In the genomic region with DNA sequence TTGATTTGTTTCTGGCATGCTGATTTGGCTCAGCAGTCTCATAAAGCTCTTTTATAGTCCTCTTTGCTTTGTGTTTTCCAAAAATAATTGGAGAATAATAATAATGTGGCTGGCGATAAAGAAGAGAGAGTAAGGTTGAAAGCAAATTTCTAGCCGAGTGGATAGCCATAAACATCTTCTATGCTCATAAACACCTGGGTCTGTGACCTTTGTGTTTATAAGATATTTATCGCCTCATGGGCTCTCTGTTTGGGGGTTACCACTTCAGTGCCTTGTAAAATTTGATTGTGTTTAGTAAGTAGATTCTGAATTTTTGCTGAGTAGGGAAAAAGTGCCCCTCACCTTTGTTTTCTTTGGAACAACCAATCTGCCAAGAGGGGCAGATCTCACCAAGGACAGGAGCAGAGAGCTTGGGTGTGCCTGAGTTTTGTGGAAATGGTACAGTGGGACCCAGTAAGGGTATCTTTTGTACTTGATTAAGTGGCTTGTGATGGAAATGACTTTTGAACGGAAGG, we compare ENCODE assay signal across 2 cellular contexts.
TF ChIP-seq lines count a peak whose summit lies in the region.

No MANE protein-coding gene starts in this region.

TF ChIP-seq in IMR-90, 13 proteins besides CTCF, POLR2A, EP300 and RAD21:
- TF ChIP-seq MXI1 (IDR thresholded peaks at IDR 0.05; ENCODE audit: borderline replicate concordance, low read depth, low read length) (no peak), NFE2L2 (IDR thresholded peaks at IDR 0.05; ENCODE audit: low read depth, low read length) (no peak), RFX5 (IDR thresholded peaks at IDR 0.05; ENCODE audit: low read depth, low read length) (no peak), MAFK (IDR thresholded peaks at IDR 0.05; ENCODE audit: low read depth, low read length) (peak; percentile 88)

TF ChIP-seq in H1, 55 proteins besides CTCF, POLR2A, EP300 and RAD21:
- TF ChIP-seq TCF12 (IDR thresholded peaks at IDR 0.05; ENCODE audit: low read depth, low read length) (no peak), BCL11A (IDR thresholded peaks at IDR 0.05; ENCODE audit: low read depth in 2 of 2, low read length in 2 of 2) (no peak), MAFK (IDR thresholded peaks at IDR 0.05; ENCODE audit: low read depth, low read length) (peak; percentile 75)
- TF ChIP-seq, protein P1, sequence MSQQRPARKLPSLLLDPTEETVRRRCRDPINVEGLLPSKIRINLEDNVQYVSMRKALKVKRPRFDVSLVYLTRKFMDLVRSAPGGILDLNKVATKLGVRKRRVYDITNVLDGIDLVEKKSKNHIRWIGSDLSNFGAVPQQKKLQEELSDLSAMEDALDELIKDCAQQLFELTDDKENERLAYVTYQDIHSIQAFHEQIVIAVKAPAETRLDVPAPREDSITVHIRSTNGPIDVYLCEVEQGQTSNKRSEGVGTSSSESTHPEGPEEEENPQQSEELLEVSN (IDR thresholded peaks at IDR 0.05), result no peak
